ENCODE assay signal across 1 cellular context in the genomic region with DNA sequence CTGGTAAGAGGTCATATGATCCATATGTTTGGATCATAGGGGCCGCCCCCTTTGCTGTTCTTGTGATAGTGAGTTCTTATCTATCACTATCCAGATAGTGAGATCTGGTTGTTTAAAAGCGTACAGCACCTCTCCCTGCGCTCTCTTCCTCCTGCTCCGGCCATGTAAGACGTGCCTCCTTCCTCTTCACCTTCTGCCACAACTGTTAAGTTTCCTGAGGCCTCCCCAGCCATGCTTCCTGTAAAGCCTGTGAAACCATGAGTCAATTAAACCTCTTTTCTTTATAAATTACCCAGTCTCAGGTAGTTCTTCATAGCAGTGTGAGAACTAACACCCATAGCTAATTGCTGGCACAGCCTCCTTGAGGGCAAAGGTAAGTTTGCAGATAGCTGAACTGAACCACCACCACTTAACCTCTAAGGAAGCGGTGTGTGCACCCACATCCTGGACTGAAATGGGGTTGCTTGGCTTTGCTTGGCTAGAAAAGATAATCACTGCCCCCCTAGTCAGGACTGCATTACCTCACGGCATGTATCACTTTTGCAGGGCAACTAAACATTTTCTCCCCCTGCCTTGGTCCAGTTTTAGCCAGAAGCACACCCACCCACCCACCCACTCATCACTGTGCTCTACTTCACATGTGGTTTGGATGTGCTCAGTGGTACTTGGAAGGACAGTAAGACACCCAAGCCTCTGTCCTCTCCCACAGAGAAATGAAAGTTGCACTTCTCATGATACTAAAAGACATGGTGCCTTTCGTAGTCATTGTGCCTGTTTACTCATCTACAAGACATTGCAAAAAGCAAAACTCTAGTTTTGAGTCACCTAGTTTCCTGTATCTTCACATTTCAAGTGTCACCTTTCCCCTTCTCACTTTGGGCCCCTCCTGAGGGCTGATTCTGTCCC.
TF ChIP-seq lines count a peak whose summit lies in the region.

No MANE protein-coding gene starts in this region.

TF ChIP-seq in SK-N-SH, 30 proteins besides CTCF, POLR2A, EP300 and RAD21 (continued from another document):
- TF ChIP-seq RCOR1 (IDR thresholded peaks at IDR 0.05; ENCODE audit: low read length) = no peak
- no peak for TF ChIP-seq TAF1 (IDR thresholded peaks at IDR 0.05; ENCODE audit: borderline replicate concordance, low read depth, low read length)
- no peak for TF ChIP-seq FOXJ3 (CRISPR knock-in tag; IDR thresholded peaks at IDR 0.05)
- TF ChIP-seq JUND (IDR thresholded peaks at IDR 0.05) = no peak
- TF ChIP-seq, protein P1, sequence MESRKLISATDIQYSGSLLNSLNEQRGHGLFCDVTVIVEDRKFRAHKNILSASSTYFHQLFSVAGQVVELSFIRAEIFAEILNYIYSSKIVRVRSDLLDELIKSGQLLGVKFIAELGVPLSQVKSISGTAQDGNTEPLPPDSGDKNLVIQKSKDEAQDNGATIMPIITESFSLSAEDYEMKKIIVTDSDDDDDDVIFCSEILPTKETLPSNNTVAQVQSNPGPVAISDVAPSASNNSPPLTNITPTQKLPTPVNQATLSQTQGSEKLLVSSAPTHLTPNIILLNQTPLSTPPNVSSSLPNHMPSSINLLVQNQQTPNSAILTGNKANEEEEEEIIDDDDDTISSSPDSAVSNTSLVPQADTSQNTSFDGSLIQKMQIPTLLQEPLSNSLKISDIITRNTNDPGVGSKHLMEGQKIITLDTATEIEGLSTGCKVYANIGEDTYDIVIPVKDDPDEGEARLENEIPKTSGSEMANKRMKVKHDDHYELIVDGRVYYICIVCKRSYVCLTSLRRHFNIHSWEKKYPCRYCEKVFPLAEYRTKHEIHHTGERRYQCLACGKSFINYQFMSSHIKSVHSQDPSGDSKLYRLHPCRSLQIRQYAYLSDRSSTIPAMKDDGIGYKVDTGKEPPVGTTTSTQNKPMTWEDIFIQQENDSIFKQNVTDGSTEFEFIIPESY (IDR thresholded peaks at IDR 0.05; ENCODE audit: borderline replicate concordance, low read depth) = no peak
- no peak for TF ChIP-seq EZH2phosphoT487 (IDR thresholded peaks at IDR 0.05; ENCODE audit: borderline replicate concordance, low read depth)
